8 cellular contexts compared by ENCODE assay signal in the genomic region with DNA sequence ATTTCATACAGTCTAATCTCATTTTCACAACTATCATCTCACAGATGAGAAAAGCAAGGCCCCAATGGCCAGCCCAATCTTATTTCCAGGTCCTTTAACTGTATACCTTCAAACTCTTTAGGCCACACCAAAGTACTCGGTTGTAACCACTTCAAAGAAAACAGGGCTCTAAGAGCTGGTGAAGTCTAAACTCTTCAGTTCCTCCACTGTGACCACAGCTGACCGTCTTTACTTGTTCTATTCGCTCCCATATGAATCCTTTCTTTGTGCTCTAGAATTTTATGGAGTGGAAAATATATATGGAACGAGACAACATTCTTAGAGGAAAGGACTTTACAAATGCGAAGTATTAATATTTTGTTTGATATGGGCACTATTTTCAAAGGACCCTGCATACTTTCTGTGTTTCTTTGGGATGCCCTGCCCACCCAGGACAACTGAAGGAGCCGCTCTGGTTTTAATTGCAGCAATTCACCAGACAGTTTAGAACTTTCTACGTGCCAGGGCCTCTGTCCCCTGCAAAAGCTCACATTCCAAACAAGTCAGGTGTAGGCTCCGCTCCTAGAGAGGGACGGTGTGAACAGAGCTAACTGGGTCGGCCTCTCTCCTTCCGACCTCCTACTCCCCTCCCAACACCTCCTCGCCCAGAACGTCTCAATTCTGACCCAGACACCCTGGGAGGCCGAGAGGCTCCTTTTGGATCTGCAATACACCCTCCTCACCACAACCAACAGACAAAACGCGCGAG. TPM values are rescaled to one million over a fixed set of nuclear protein-coding genes. Genes with fewer than 3 reads are reported as not detected.
DNase-seq lines count a peak whose midpoint lies in the region; ATAC-seq and TF ChIP-seq lines count a peak whose summit lies in the region.

No MANE protein-coding gene starts in this region.

- no peaks in the 10 kb centered on the region for H3K79me1 ChIP-seq in mesendoderm (ENCODE audit: low read length)

- no peak overlapping the region for H4K5ac ChIP-seq in mesendoderm (ENCODE audit: low read length)

- peak overlapping the region; percentile 83 for H3K56ac ChIP-seq in mesendoderm (ENCODE audit: low read length)

- peak overlapping the region; percentile 95 for H3K18ac ChIP-seq in mesendoderm (ENCODE audit: low read length)

- WGBS in mesendoderm (ENCODE audit: extremely low coverage, insufficient coverage, low lambda C conversion rate), result no CpG with 5 or more reads among the region's 17 CpGs

- no peak overlapping the region for H2BK15ac ChIP-seq in mesendoderm (replicated peaks; ENCODE audit: low read depth)

- H3K4me2 ChIP-seq in mesendoderm (ENCODE audit: low read length), result peak overlapping the region; percentile 85

- TF ChIP-seq CTCF in LNCaP clone FGC (IDR thresholded peaks at IDR 0.05; ENCODE audit: control insufficient read depth, extremely low read depth, insufficient read depth), result no peak

- no peak overlapping the region for H2BK5ac ChIP-seq in mesendoderm (ENCODE audit: low read length)

- peak overlapping the region; percentile 75 for H3K27ac ChIP-seq in mesendoderm (ENCODE audit: low read depth, low read length)

- no peak for DNase-seq in LNCaP clone FGC (ENCODE audit: low read depth)
- DNase-seq in cerebellum (ENCODE audit: low spot score), result peak; percentile 37
- peak; percentile 74 for DNase-seq in mesendoderm
- no peak for DNase-seq in COLO668 (lab: John Stamatoyannopoulos, UW; ENCODE audit: unreplicated experiment)
- DNase-seq in NCI-H2029 treated with DMSO at 0.1 percent for 48 hours (lab: John Stamatoyannopoulos, UW), result no peak
- DNase-seq in activated CD4-positive, alpha-beta T cell treated with anti-CD3 and anti-CD28 coated beads, Interleukin-2, amount 50 U/mL, for 1 hour, result no peak
- no peak for DNase-seq in NCI-H1092 (lab: John Stamatoyannopoulos, UW)

- no peak overlapping the region for H2AK5ac ChIP-seq in mesendoderm (ENCODE audit: low read length)

- no peak overlapping the region for H2BK120ac ChIP-seq in mesendoderm (ENCODE audit: low read depth, low read length)

- H3K4me3 ChIP-seq in LNCaP clone FGC (ENCODE audit: low read depth, low read length), result peak overlapping the region; percentile 73
- peak overlapping the region; percentile 38 for H3K4me3 ChIP-seq in mesendoderm (ENCODE audit: low read length)

- peak; percentile 30 for ATAC-seq in GM18867 (IDR thresholded peaks at IDR 0.05; ENCODE audit: unreplicated experiment)

- H3K23ac ChIP-seq in mesendoderm (ENCODE audit: low read length), result no peak overlapping the region

- H3K27me3 ChIP-seq in mesendoderm (ENCODE audit: insufficient read depth, low read length, poor library complexity), result peaks cover 2% of the 10 kb centered on the region

- peak overlapping the region; percentile 59 for H3K4ac ChIP-seq in mesendoderm (ENCODE audit: low read depth, low read length)

- no peaks in the 10 kb centered on the region for H3K36me3 ChIP-seq in mesendoderm (ENCODE audit: control insufficient read depth, insufficient read depth, low read length)

- no peaks in the 10 kb centered on the region for H3K79me2 ChIP-seq in mesendoderm (ENCODE audit: control insufficient read depth, insufficient read depth, low read length)

- H3K9ac ChIP-seq in mesendoderm (ENCODE audit: low read length), result peak overlapping the region; percentile 80

- H4K8ac ChIP-seq in mesendoderm (ENCODE audit: low read depth, low read length), result peak overlapping the region; percentile 3

- H3K4me1 ChIP-seq in mesendoderm (ENCODE audit: control insufficient read depth, low read depth, low read length), result peaks cover 19% of the 10 kb centered on the region

RNA-seq across cellular contexts. Expression of a gene that starts 15.7 kb away (rescaled TPM):
- total RNA-seq in cerebellum, result 13.7 TPM
- 3.5 TPM for polyA plus RNA-seq in mesendoderm (2013, experiment 1 of 2)
- polyA plus RNA-seq in mesendoderm (2013, experiment 2 of 2), result 3.2 TPM

Comparison
In these comparisons a context has a peak if more than half of its experiments do, and no peak if none do; other contexts are left out.
1. DNase-seq: peak in cerebellum (single experiment) and mesendoderm (single experiment); none in LNCaP clone FGC (single experiment), COLO668 (single experiment), NCI-H2029 treated with DMSO at 0.1 percent for 48 hours (single experiment), activated CD4-positive, alpha-beta T cell treated with anti-CD3 and anti-CD28 coated beads, Interleukin-2, amount 50 U/mL, for 1 hour (single experiment) and NCI-H1092 (single experiment).